ENCODE assay signal across 8 cellular contexts in genomic region chr7:134690016-134690415, GRCh38. TPM values are rescaled to one million over a fixed set of nuclear protein-coding genes. Genes with fewer than 3 reads are reported as not detected.
DNase-seq lines count a peak whose midpoint lies in the region; ATAC-seq, FAIRE-seq and TF ChIP-seq lines count a peak whose summit lies in the region.

No MANE protein-coding gene starts in this region.

- H3K27ac ChIP-seq in ascending aorta (peak overlapping the region; percentile 95), kidney (ENCODE audit: low read depth in 2 of 2, low read length in 2 of 2) (no peak overlapping the region), tibial nerve (peak overlapping the region; percentile 64 to 92 (median 78)), Karpas-422 (ENCODE audit: low read length) (no peak overlapping the region)

- TF ChIP-seq EP300 in tibial nerve (IDR thresholded peaks at IDR 0.05) = no peak

- peaks cover 17% of the 10 kb centered on the region for H3K4me1 Mint-ChIP-seq in activated CD4-positive, alpha-beta T cell treated with anti-CD3 and anti-CD28 coated beads for 36 hours

- H3K9me3 ChIP-seq in ascending aorta = no peaks in the 10 kb centered on the region
- no peaks in the 10 kb centered on the region for H3K9me3 ChIP-seq in kidney (ENCODE audit: control insufficient read depth in 1 of 2, low read length in 2 of 2)
- no peaks in the 10 kb centered on the region for H3K9me3 ChIP-seq in tibial nerve
- no peaks in the 10 kb centered on the region for H3K9me3 ChIP-seq in Karpas-422 (ENCODE audit: low read length)

- H3K4me1 ChIP-seq in ascending aorta (peaks cover 12 to 45% of the 10 kb centered on the region in 2 donors), kidney (ENCODE audit: control insufficient read depth in 1 of 2, insufficient read depth in 1 of 2, low read depth in 1 of 2, low read length in 2 of 2) (peaks cover 0 to 7% of the 10 kb centered on the region in 2 donors), tibial nerve (peaks cover 0 to 70% (median 27%) of the 10 kb centered on the region in 4 donors), Karpas-422 (ENCODE audit: low read length) (no peaks in the 10 kb centered on the region)

- H3K36me3 Mint-ChIP-seq in activated CD4-positive, alpha-beta T cell treated with anti-CD3 and anti-CD28 coated beads for 36 hours (ENCODE audit: low read depth) = no peaks in the 10 kb centered on the region

- H3K4me2 ChIP-seq in Karpas-422 (ENCODE audit: low read depth, low read length, poor library complexity, severe bottlenecking) = no peak overlapping the region

- DNase-seq in activated CD4-positive, alpha-beta T cell treated with anti-CD3 and anti-CD28 coated beads for 36 hours = no peak
- DNase-seq in activated CD4-positive, alpha-beta T cell treated with anti-CD3 and anti-CD28 coated beads for 4 hours = no peak
- DNase-seq in ascending aorta (ENCODE audit: low spot score in 2 of 2) = no peak
- DNase-seq in kidney = no peak
- DNase-seq in tibial nerve (ENCODE audit: low spot score in 2 of 2) = no peak
- no peak for DNase-seq in Karpas-422
- no peak for DNase-seq in HUDEP-2 (lab: John Stamatoyannopoulos, UW; ENCODE audit: unreplicated experiment in 76 of 76)

- peak; percentile 37 for ATAC-seq in activated CD4-positive, alpha-beta T cell treated with anti-CD3 and anti-CD28 coated beads for 36 hours
- no peak for ATAC-seq in HG03045 (IDR thresholded peaks at IDR 0.05; ENCODE audit: unreplicated experiment)

- H3K9ac ChIP-seq in kidney (ENCODE audit: low read length in 2 of 2) (no peak overlapping the region), Karpas-422 (ENCODE audit: low read length) (no peak overlapping the region)

- H2AFZ ChIP-seq in Karpas-422 (ENCODE audit: low read length) = no peak overlapping the region

- intact Hi-C loops in activated CD4-positive, alpha-beta T cell treated with anti-CD3 and anti-CD28 coated beads for 36 hours (cut with DNase I, micrococcal nuclease) = loop anchor here (1.0 to 2.0 kb wide), 4 partner anchors 61 to 264 kb away; no protein-coding TSS in a partner anchor
- intact Hi-C loops in ascending aorta (cut with DNase I) = loop anchor here (2.0 to 5.0 kb wide), 4 partner anchors 61 to 481 kb away; partner anchors contain the start of genes AGBL3 and CYREN
- intact Hi-C loops in kidney (cut with DNase I) = no loop called here

- H3K9me3 Mint-ChIP-seq in activated CD4-positive, alpha-beta T cell treated with anti-CD3 and anti-CD28 coated beads for 36 hours (ENCODE audit: low read depth) = no peaks in the 10 kb centered on the region

- 23 to 24% methylated on average over 5 of the region's 5 CpGs for WGBS in tibial nerve, 2 donors

- H4K20me1 ChIP-seq in Karpas-422 (ENCODE audit: insufficient read depth, low read depth, low read length) = no peaks in the 10 kb centered on the region

- no peak overlapping the region for H3K4me3 Mint-ChIP-seq in activated CD4-positive, alpha-beta T cell treated with anti-CD3 and anti-CD28 coated beads for 36 hours

- peaks cover 2% of the 10 kb centered on the region for H3K27me3 Mint-ChIP-seq in activated CD4-positive, alpha-beta T cell treated with anti-CD3 and anti-CD28 coated beads for 36 hours

- FAIRE-seq in kidney (lab: Jason Lieb, UNC) = peak; percentile 68

- H3K4me3 ChIP-seq in ascending aorta = peak overlapping the region; percentile 48 to 68
- H3K4me3 ChIP-seq in kidney (ENCODE audit: low read length in 2 of 2) = no peak overlapping the region
- peak overlapping the region in 2 of 4 donors; percentile 14 to 37 for H3K4me3 ChIP-seq in tibial nerve
- H3K4me3 ChIP-seq in Karpas-422 (ENCODE audit: low read length) = no peak overlapping the region

- H3K27ac Mint-ChIP-seq in activated CD4-positive, alpha-beta T cell treated with anti-CD3 and anti-CD28 coated beads for 36 hours = peak overlapping the region; percentile 62

- H3K79me2 ChIP-seq in Karpas-422 (ENCODE audit: low read length) = no peaks in the 10 kb centered on the region

- H3K9me2 ChIP-seq in Karpas-422 (replicated peaks; ENCODE audit: insufficient read depth, low read length) = no peaks in the 10 kb centered on the region

- no peak for TF ChIP-seq POLR2A in tibial nerve (IDR thresholded peaks at IDR 0.05)

- POLR2A ChIA-PET in activated CD4-positive, alpha-beta T cell treated with anti-CD3 and anti-CD28 coated beads for 36 hours (lab: Charles Lee) = interaction anchor here (0.7 kb wide), 1 partner anchor 49 kb away, joined by 3 read pairs; no protein-coding TSS in a partner anchor

- H3K27me3 ChIP-seq in ascending aorta (no peaks in the 10 kb centered on the region), tibial nerve (no peaks in the 10 kb centered on the region), Karpas-422 (ENCODE audit: low read length) (no peaks in the 10 kb centered on the region)

- TF ChIP-seq CTCF in ascending aorta (IDR thresholded peaks at IDR 0.05) (peak; percentile 52 to 72 (median 60)), kidney (IDR thresholded peaks at IDR 0.05; ENCODE audit: borderline replicate concordance, extremely low read depth, insufficient read depth) (peak; percentile 42), tibial nerve (IDR thresholded peaks at IDR 0.05) (peak; percentile 33 to 82 (median 66))

- CTCF ChIA-PET in activated CD4-positive, alpha-beta T cell treated with anti-CD3 and anti-CD28 coated beads for 36 hours (lab: Charles Lee) = interaction anchor here (0.6 to 2.5 kb wide), 29 partner anchors 9 to 1489 kb away, joined by 3 to 14 read pairs (median 4); no protein-coding TSS in a partner anchor

- H3K36me3 ChIP-seq in ascending aorta (no peaks in the 10 kb centered on the region), kidney (ENCODE audit: control insufficient read depth in 1 of 2, insufficient read depth in 2 of 2, low read length in 2 of 2) (no peaks in the 10 kb centered on the region), tibial nerve (no peaks in the 10 kb centered on the region), Karpas-422 (ENCODE audit: insufficient read depth, low read length) (no peaks in the 10 kb centered on the region)

RNA-seq across cellular contexts. Expression of gene BPGM, which starts 43.4 kb away (rescaled TPM):
- 10 to 100 TPM; 17.5 to 18.6 TPM for total RNA-seq in activated CD4-positive, alpha-beta T cell treated with anti-CD3 and anti-CD28 coated beads for 36 hours
- 19.2 TPM for total RNA-seq in ascending aorta
- 21.2 TPM for total RNA-seq in kidney
- polyA plus RNA-seq in kidney (ENCODE audit: insufficient read depth, low read depth, low replicate concordance) = 53.5 TPM
- 10 to 100 TPM in 3 of 4 donors, 1 to 10 TPM in 1; 8.8 to 24.9 (median 24.0) TPM for total RNA-seq in tibial nerve
- 4.2 and 11.1 TPM in 2 replicates for total RNA-seq in Karpas-422 (2014; rRNA removed; shearing (Covaris generic); ENCODE audit: low replicate concordance)

Comparison
In these comparisons a context has a peak if more than half of its experiments do, and no peak if none do; other contexts are left out.
1. H3K27ac ChIP-seq: peak in ascending aorta (2 of 2) and tibial nerve (4 of 4); none in kidney (0 of 2) and Karpas-422 (single experiment).
2. H3K4me3 ChIP-seq: peak in ascending aorta (2 of 2); none in kidney (0 of 2) and Karpas-422 (single experiment).
3. Peak in every context shown above with its lines, with median percentiles within 50 percentile points of each other: CTCF ChIP-seq.